Comparison of ENCODE assay signal across 11 cellular contexts in the genomic region with DNA sequence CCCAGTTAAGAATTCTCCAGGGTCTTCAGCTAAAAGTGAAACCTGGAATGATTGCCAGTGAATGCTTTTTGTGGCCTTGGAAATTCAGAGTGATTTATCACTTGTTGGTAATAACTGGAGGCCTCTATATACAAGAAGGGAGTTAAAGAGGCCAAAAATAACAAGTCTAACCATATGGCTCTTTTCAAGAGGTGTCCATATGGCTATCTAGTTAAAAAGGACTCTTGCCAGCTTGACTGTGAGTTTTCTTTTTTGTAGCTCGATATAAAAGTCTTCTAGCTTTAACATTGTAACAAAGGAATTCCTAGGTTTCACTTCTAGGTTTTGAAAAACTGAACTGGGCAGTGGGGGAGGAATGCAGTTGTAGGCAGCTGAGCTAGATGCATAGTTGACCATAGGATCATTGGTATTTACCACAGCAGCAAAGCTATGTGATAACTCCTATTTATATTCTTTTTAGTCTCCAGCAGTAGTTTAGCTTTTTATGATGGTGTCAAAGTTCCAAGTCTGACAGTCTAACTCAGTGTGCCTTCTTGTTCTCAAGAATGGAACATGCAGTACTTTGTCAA. TPM values are rescaled to one million over a fixed set of nuclear protein-coding genes. Genes with fewer than 3 reads are reported as not detected.
DNase-seq lines count a peak whose midpoint lies in the region; ATAC-seq and TF ChIP-seq lines count a peak whose summit lies in the region.
"Had no signal": no experiment of that assay in that cellular context is flagged by ENCODE, and none has a peak within 500 bp of the region (broad histone marks: within the 10 kb centered on the region; RNA-seq: fewer than 3 reads in every experiment).

No MANE protein-coding gene starts in this region.

- H3K4me1 Mint-ChIP-seq in stimulated activated memory B cell treated with anti-CD40 and anti-IgM and Interleukin-4, amounts not matched to agents 10 μg/mL and 1 μg/mL and 100 μg/mL, for 72 hours, result peaks cover 13% of the 10 kb centered on the region
- H3K4me1 Mint-ChIP-seq: activated CD4-positive, alpha-beta memory T cell treated with anti-CD3 and anti-CD28 coated beads, Interleukin-2, amount 10 ng/mL, durations not matched to agents 7 days and 5 days had no signal

- H3K4me1 ChIP-seq in RWPE2 (ENCODE audit: insufficient read depth, poor library complexity, severe bottlenecking), result no peaks in the 10 kb centered on the region
- peaks cover 48% of the 10 kb centered on the region for H3K4me1 ChIP-seq in cardiac muscle cell (ENCODE audit: low read depth)
- H3K4me1 ChIP-seq in gastrocnemius medialis, result peaks cover 24 to 32% of the 10 kb centered on the region in 2 donors

- no peak overlapping the region for H3K27ac Mint-ChIP-seq in stimulated activated memory B cell treated with anti-CD40 and anti-IgM and Interleukin-4, amounts not matched to agents 10 μg/mL and 1 μg/mL and 100 μg/mL, for 72 hours
- H3K27ac Mint-ChIP-seq: activated CD4-positive, alpha-beta memory T cell treated with anti-CD3 and anti-CD28 coated beads, Interleukin-2, amount 10 ng/mL, durations not matched to agents 7 days and 5 days had no signal

- in situ Hi-C loops in gastrocnemius medialis (cut with MboI; ENCODE audit: low sequenced_read_pairs in 4 of 4), result no loop called here

- no peak overlapping the region for H3K4me3 Mint-ChIP-seq in stimulated activated memory B cell treated with anti-CD40 and anti-IgM and Interleukin-4, amounts not matched to agents 10 μg/mL and 1 μg/mL and 100 μg/mL, for 72 hours
- H3K4me3 Mint-ChIP-seq: activated CD4-positive, alpha-beta memory T cell treated with anti-CD3 and anti-CD28 coated beads, Interleukin-2, amount 10 ng/mL, durations not matched to agents 7 days and 5 days had no signal

- no peaks in the 10 kb centered on the region for H3K9me3 Mint-ChIP-seq in stimulated activated memory B cell treated with anti-CD40 and anti-IgM and Interleukin-4, amounts not matched to agents 10 μg/mL and 1 μg/mL and 100 μg/mL, for 72 hours
- H3K9me3 Mint-ChIP-seq: activated CD4-positive, alpha-beta memory T cell treated with anti-CD3 and anti-CD28 coated beads, Interleukin-2, amount 10 ng/mL, durations not matched to agents 7 days and 5 days had no signal

- intact Hi-C loops in gastrocnemius medialis (cut with DNase I; ENCODE audit: low total_unique reads), result loop anchor here (2.0 kb wide), 1 partner anchor 23 kb away; no protein-coding TSS in a partner anchor

- H3K4me3 ChIP-seq in RWPE2 (ENCODE audit: severe bottlenecking), result no peak overlapping the region
- no peak overlapping the region for H3K4me3 ChIP-seq in cardiac muscle cell
- no peak overlapping the region for H3K4me3 ChIP-seq in gastrocnemius medialis

- H3K27me3 ChIP-seq in RWPE2 (ENCODE audit: insufficient read depth, poor library complexity, severe bottlenecking) (no peaks in the 10 kb centered on the region), cardiac muscle cell (no peaks in the 10 kb centered on the region), gastrocnemius medialis (no peaks in the 10 kb centered on the region)

- H3K9me3 ChIP-seq in RWPE2 (ENCODE audit: severe bottlenecking) (no peaks in the 10 kb centered on the region), cardiac muscle cell (ENCODE audit: low read depth) (no peaks in the 10 kb centered on the region), gastrocnemius medialis (no peaks in the 10 kb centered on the region)

- TF ChIP-seq CTCF in RWPE2 (IDR thresholded peaks at IDR 0.05; ENCODE audit: poor library complexity, severe bottlenecking) (no peak), cardiac muscle cell (IDR thresholded peaks at IDR 0.05; ENCODE audit: low read depth, low read length) (no peak), gastrocnemius medialis (IDR thresholded peaks at IDR 0.05 in 4 of 5, conservative IDR thresholded peaks at IDR 0.05 in 1 of 5) (no peak)

- no peak overlapping the region for H3K27ac ChIP-seq in RWPE2 (ENCODE audit: poor library complexity, severe bottlenecking)
- peak overlapping the region; percentile 25 for H3K27ac ChIP-seq in cardiac muscle cell
- peak overlapping the region; percentile 39 to 64 (median 53) for H3K27ac ChIP-seq in gastrocnemius medialis

- H3K36me3 Mint-ChIP-seq in stimulated activated memory B cell treated with anti-CD40 and anti-IgM and Interleukin-4, amounts not matched to agents 10 μg/mL and 1 μg/mL and 100 μg/mL, for 72 hours, result no peaks in the 10 kb centered on the region

- ATAC-seq in RWPE2 (ENCODE audit: low read depth) (0 out of 3 replicates have a peak, but pooled peaks have one; percentile 29), gastrocnemius medialis (no peak)
- ATAC-seq in stimulated activated memory B cell treated with anti-CD40 and anti-IgM and Interleukin-4, amounts not matched to agents 10 μg/mL and 1 μg/mL and 100 μg/mL, for 72 hours, result no peak

- H3K27me3 Mint-ChIP-seq in stimulated activated memory B cell treated with anti-CD40 and anti-IgM and Interleukin-4, amounts not matched to agents 10 μg/mL and 1 μg/mL and 100 μg/mL, for 72 hours, result no peaks in the 10 kb centered on the region

- no peak for TF ChIP-seq POLR2A in gastrocnemius medialis (IDR thresholded peaks at IDR 0.05)

- DNase-seq in ELR (ENCODE audit: low read depth), result peak; percentile 57
- no peak for DNase-seq in RWPE2 (ENCODE audit: low spot score)
- DNase-seq in cardiac muscle cell (ENCODE audit: low read depth in 1 of 2, low spot score in 1 of 2), result peak; percentile 31 to 89
- DNase-seq in gastrocnemius medialis, result no peak
- DNase-seq in COLO668 (lab: John Stamatoyannopoulos, UW; ENCODE audit: unreplicated experiment), result no peak
- no peak for DNase-seq in occipital lobe (lab: John Stamatoyannopoulos, UW)
- no peak for DNase-seq in NCI-H128 (lab: John Stamatoyannopoulos, UW; ENCODE audit: unreplicated experiment)
- DNase-seq: activated CD4-positive, alpha-beta memory T cell treated with anti-CD3 and anti-CD28 coated beads, Interleukin-2, amount 10 ng/mL, durations not matched to agents 7 days and 5 days; foreskin melanocyte; GOT3 had no signal

- H3K36me3 ChIP-seq in RWPE2 (ENCODE audit: low read depth) (no peaks in the 10 kb centered on the region), cardiac muscle cell (no peaks in the 10 kb centered on the region), gastrocnemius medialis (no peaks in the 10 kb centered on the region)

RNA-seq across cellular contexts. Expression of a gene that starts 44.4 kb away (rescaled TPM):
- total RNA-seq in cardiac muscle cell, result 36.6 and 54.4 TPM in 2 replicates
- polyA plus RNA-seq in cardiac muscle cell, result 41.3 and 56.4 TPM in 2 replicates
- 1 to 10 TPM; 2.2 to 3.6 (median 2.9) TPM for total RNA-seq in gastrocnemius medialis
- total RNA-seq in occipital lobe, result 14.3 TPM

Comparison
In these comparisons a context has a peak if more than half of its experiments do, and no peak if none do; other contexts are left out.
1. DNase-seq: peak in ELR (single experiment) and cardiac muscle cell (2 of 2); none in RWPE2 (single experiment), gastrocnemius medialis (0 of 2), COLO668 (single experiment), occipital lobe (single experiment) and NCI-H128 (single experiment).